In the genomic region with DNA sequence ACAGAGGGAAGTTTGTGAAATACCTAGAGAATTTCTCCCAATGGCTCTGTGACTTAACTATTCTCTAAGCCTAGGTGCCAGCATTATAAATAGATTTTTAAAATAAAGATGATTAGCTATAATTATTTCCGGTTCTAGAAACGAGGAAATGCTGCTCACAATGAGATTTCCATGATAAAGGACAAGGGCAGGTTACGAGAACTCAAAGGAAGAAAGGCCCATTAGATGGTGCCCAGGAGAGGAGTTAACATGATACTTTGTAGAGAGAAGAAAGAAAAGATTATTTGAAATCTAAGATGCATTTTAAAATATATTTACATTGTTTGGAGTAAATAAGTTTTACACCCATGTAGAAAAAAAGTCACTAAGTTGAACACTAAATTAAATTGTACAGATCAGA, we compare ENCODE assay signal across 26 cellular contexts.
"Had no signal": no experiment of that assay in that cellular context is flagged by ENCODE, and none has a peak within 500 bp of the region (broad histone marks: within the 10 kb centered on the region; RNA-seq: fewer than 3 reads in every experiment).

No MANE protein-coding gene starts in this region.

- DNase-seq: activated CD4-positive, alpha-beta memory T cell treated with anti-CD3 and anti-CD28 coated beads, Interleukin-2, amount 10 ng/mL, durations not matched to agents 7 days and 5 days; activated CD4-positive, alpha-beta T cell treated with anti-CD3 and anti-CD28 coated beads for 1 hour; activated CD4-positive, alpha-beta T cell treated with anti-CD3 and anti-CD28 coated beads for 4 hours; activated CD4-positive, alpha-beta T cell treated with anti-CD3 and anti-CD28 coated beads, Interleukin-2, amount 10 ng/mL, durations not matched to agents 7 days and 5 days; activated CD4-positive, alpha-beta T cell treated with anti-CD3 and anti-CD28 coated beads, Interleukin-2, amount 50 U/mL, for 4 hours; activated CD8-positive, alpha-beta memory T cell treated with anti-CD3 and anti-CD28 coated beads, Interleukin-2, amount 50 U/mL, for 48 hours; activated gamma-delta T cell; activated naive CD4-positive, alpha-beta T cell treated with anti-CD3 and anti-CD28 coated beads, Interleukin-2, amount 50 U/mL, for 16 hours; activated naive CD4-positive, alpha-beta T cell treated with Interleukin-2 at 50 U/mL for 16 hours; activated T-cell treated with anti-CD3 and anti-CD28 coated beads for 4 hours; activated T-cell treated with anti-CD3 and anti-CD28 coated beads, Interleukin-2, amount 50 U/mL, for 24 hours; activated T-cell treated with anti-CD3 and anti-CD28 coated beads, Interleukin-2, amount 50 U/mL, for 72 hours; amniotic stem cell; aorta; body of pancreas; caudate nucleus; cortex of kidney; effector CD8-positive, alpha-beta T cell; esophagus squamous epithelium; glutamatergic neuron; heart left ventricle; T-helper 1 cell; T-helper 17 cell; T1000; WERI-Rb-1 had no signal

- H3K27me3 ChIP-seq: body of pancreas, esophagus squamous epithelium, heart left ventricle had no signal

- H3K27ac ChIP-seq: body of pancreas, epithelial cell of prostate, esophagus squamous epithelium, heart left ventricle, WERI-Rb-1 had no signal

- H3K36me3 ChIP-seq: esophagus squamous epithelium, heart left ventricle, WERI-Rb-1 had no signal

- H3K9me3 ChIP-seq: body of pancreas, esophagus squamous epithelium had no signal

- ATAC-seq: activated T-cell treated with anti-CD3 and anti-CD28 coated beads, Interleukin-2, amount 50 U/mL, for 72 hours; body of pancreas; heart left ventricle; T-helper 17 cell had no signal

- H3K4me1 ChIP-seq: body of pancreas, esophagus squamous epithelium had no signal

- H3K4me3 ChIP-seq: body of pancreas, esophagus squamous epithelium, heart left ventricle had no signal
